28 cellular contexts compared by ENCODE assay signal in the genomic region with DNA sequence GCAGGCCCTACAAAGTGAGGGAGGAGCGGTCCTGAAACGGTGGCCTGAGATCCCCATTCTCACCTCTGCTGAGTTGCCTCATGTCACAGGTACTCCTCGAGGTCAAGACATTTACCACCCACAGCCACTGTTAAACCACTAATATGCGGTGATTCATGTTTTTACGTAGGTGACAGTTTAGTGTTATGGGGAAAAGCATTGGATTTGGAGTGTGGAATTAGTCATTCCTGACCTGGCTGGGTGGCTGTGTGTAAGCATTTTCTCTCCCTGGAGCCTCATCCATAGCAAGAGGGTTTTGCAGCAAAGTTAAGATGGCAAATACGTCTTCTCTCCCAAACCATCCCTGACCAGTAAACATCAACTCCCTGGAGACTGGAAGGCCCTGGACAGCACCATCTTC. TPM values are rescaled to one million over a fixed set of nuclear protein-coding genes. Genes with fewer than 3 reads are reported as not detected.
DNase-seq lines count a peak whose midpoint lies in the region; ATAC-seq and TF ChIP-seq lines count a peak whose summit lies in the region.
"Had no signal": no experiment of that assay in that cellular context is flagged by ENCODE, and none has a peak within 500 bp of the region (broad histone marks: within the 10 kb centered on the region; RNA-seq: fewer than 3 reads in every experiment).

No MANE protein-coding gene starts in this region.

- no peak overlapping the region for H3K4me3 Mint-ChIP-seq in activated naive CD8-positive, alpha-beta T cell treated with anti-CD3 and anti-CD28 coated beads for 36 hours
- H3K4me3 Mint-ChIP-seq: activated naive CD4-positive, alpha-beta T cell treated with anti-CD3 and anti-CD28 coated beads, Interleukin-2, amount 10 ng/mL, durations not matched to agents 7 days and 5 days; activated T-cell treated with anti-CD3 and anti-CD28 coated beads, Interleukin-2, amount 50 U/mL, for 72 hours; naive thymus-derived CD4-positive, alpha-beta T cell had no signal

- H3K27ac Mint-ChIP-seq in activated naive CD8-positive, alpha-beta T cell treated with anti-CD3 and anti-CD28 coated beads for 36 hours, result no peak overlapping the region
- H3K27ac Mint-ChIP-seq: activated naive CD4-positive, alpha-beta T cell treated with anti-CD3 and anti-CD28 coated beads, Interleukin-2, amount 10 ng/mL, durations not matched to agents 7 days and 5 days; activated T-cell treated with anti-CD3 and anti-CD28 coated beads, Interleukin-2, amount 50 U/mL, for 72 hours; naive thymus-derived CD4-positive, alpha-beta T cell had no signal

- DNase-seq in Caki2 (ENCODE audit: low read depth) (peak; percentile 67), LoVo (ENCODE audit: low spot score) (peak; percentile 44), astrocyte of the cerebellum (ENCODE audit: low read depth) (peak; percentile 5), kidney glomerular epithelial cell (lab: John Stamatoyannopoulos, UW) (peak; percentile 50), NCI-H1105 treated with DMSO at 0.1 percent for 48 hours (lab: John Stamatoyannopoulos, UW) (no peak), omental fat pad (ENCODE audit: low spot score) (no peak)
- DNase-seq in activated naive CD8-positive, alpha-beta T cell treated with anti-CD3 and anti-CD28 coated beads for 36 hours, result no peak
- DNase-seq in effector CD8-positive, alpha-beta T cell (lab: John Stamatoyannopoulos, UW), result no peak
- DNase-seq: activated CD4-positive, alpha-beta T cell treated with anti-CD3 and anti-CD28 coated beads for 4 hours; activated naive CD4-positive, alpha-beta T cell treated with anti-CD3 and anti-CD28 coated beads, Interleukin-2, amount 10 ng/mL, durations not matched to agents 7 days and 5 days; activated T-cell treated with anti-CD3 and anti-CD28 coated beads, Interleukin-2, amount 50 U/mL, for 72 hours; aorta; effector CD4-positive, alpha-beta T cell; KG1; left cardiac atrium; naive thymus-derived CD4-positive, alpha-beta T cell; NCI-H187; NCI-H82; ovary; right lobe of liver; SHP77 treated with DMSO at 0.1 percent for 48 hours; T-helper 1 cell had no signal

- in situ Hi-C loops in Caki2 (cut with HindIII; ENCODE audit: low pct_unique_long_range_greater_than_20kb, low sequenced_read_pairs), result no loop called here
- in situ Hi-C loops in astrocyte of the cerebellum (cut with HindIII; ENCODE audit: low sequenced_read_pairs), result no loop called here

- no peak overlapping the region for H3K4me3 ChIP-seq in astrocyte of the cerebellum (ENCODE audit: low read depth, low read length)
- H3K4me3 ChIP-seq: esophagus muscularis mucosa, gastroesophageal sphincter, GM12878, HAP-1, ovary, right lobe of liver had no signal

- no peaks in the 10 kb centered on the region for H3K4me1 Mint-ChIP-seq in activated naive CD8-positive, alpha-beta T cell treated with anti-CD3 and anti-CD28 coated beads for 36 hours
- H3K4me1 Mint-ChIP-seq: activated naive CD4-positive, alpha-beta T cell treated with anti-CD3 and anti-CD28 coated beads, Interleukin-2, amount 10 ng/mL, durations not matched to agents 7 days and 5 days; naive thymus-derived CD4-positive, alpha-beta T cell had no signal

- H3K9me3 Mint-ChIP-seq in activated naive CD8-positive, alpha-beta T cell treated with anti-CD3 and anti-CD28 coated beads for 36 hours, result no peaks in the 10 kb centered on the region
- H3K9me3 Mint-ChIP-seq: activated naive CD4-positive, alpha-beta T cell treated with anti-CD3 and anti-CD28 coated beads, Interleukin-2, amount 10 ng/mL, durations not matched to agents 7 days and 5 days; activated T-cell treated with anti-CD3 and anti-CD28 coated beads, Interleukin-2, amount 50 U/mL, for 72 hours had no signal

- no peaks in the 10 kb centered on the region for H3K36me3 Mint-ChIP-seq in activated naive CD8-positive, alpha-beta T cell treated with anti-CD3 and anti-CD28 coated beads for 36 hours
- H3K36me3 Mint-ChIP-seq: activated naive CD4-positive, alpha-beta T cell treated with anti-CD3 and anti-CD28 coated beads, Interleukin-2, amount 10 ng/mL, durations not matched to agents 7 days and 5 days; naive thymus-derived CD4-positive, alpha-beta T cell had no signal

- H3K27me3 Mint-ChIP-seq in activated naive CD8-positive, alpha-beta T cell treated with anti-CD3 and anti-CD28 coated beads for 36 hours, result peaks cover 8% of the 10 kb centered on the region
- H3K27me3 Mint-ChIP-seq: activated naive CD4-positive, alpha-beta T cell treated with anti-CD3 and anti-CD28 coated beads, Interleukin-2, amount 10 ng/mL, durations not matched to agents 7 days and 5 days had no signal

- ATAC-seq in omental fat pad (ENCODE audit: low FRiP score), result no peak
- ATAC-seq: activated T-cell treated with anti-CD3 and anti-CD28 coated beads, Interleukin-2, amount 50 U/mL, for 72 hours; gastroesophageal sphincter; GM12878; left cardiac atrium; naive thymus-derived CD4-positive, alpha-beta T cell; right lobe of liver had no signal

- no peak for TF ChIP-seq CTCF in astrocyte of the cerebellum (IDR thresholded peaks at IDR 0.05; ENCODE audit: low read depth, low read length, missing control alignments)
- no peak for TF ChIP-seq CTCF in omental fat pad (IDR thresholded peaks at IDR 0.05)

RNA-seq across cellular contexts. Expression of gene KCNJ6, which starts 57.8 kb away (rescaled TPM):
- not detected in 2 replicates for total RNA-seq in Caki2 (2014; rRNA removed; shearing (Covaris generic); ENCODE audit: low replicate concordance)
- total RNA-seq in activated naive CD8-positive, alpha-beta T cell treated with anti-CD3 and anti-CD28 coated beads for 36 hours, result not detected
- total RNA-seq in omental fat pad, result not detected
- total RNA-seq: activated T-cell treated with anti-CD3 and anti-CD28 coated beads, Interleukin-2, amount 50 U/mL, for 72 hours; GM12878; left cardiac atrium; mesenteric fat pad; naive thymus-derived CD4-positive, alpha-beta T cell; ovary; ureter had no signal

Comparison
In these comparisons a context has a peak if more than half of its experiments do, and no peak if none do; other contexts are left out.
1. DNase-seq: peak in Caki2 (single experiment), LoVo (single experiment), astrocyte of the cerebellum (single experiment) and kidney glomerular epithelial cell (single experiment); none in activated naive CD8-positive, alpha-beta T cell treated with anti-CD3 and anti-CD28 coated beads for 36 hours (single experiment), NCI-H1105 treated with DMSO at 0.1 percent for 48 hours (single experiment), effector CD8-positive, alpha-beta T cell (single experiment) and omental fat pad (single experiment).